In the genomic region with DNA sequence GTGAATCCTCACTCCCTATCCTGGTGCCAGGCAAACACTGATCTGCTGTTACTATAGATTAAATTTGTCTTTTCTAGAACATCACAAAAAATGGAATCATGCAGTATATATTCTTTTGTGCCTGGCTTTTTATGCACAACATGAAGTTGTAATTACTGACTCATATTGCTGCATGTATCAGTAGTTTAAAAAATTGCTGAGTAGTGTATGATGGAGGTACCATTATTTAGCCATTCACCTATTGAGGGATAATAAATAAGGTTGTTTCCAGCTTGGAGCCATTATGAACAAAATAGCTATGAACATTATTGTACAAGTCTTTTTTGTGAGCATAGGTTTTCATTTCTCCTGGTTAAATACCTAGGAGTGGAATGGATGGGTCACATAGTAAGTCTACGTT, we compare ENCODE assay signal across 9 cellular contexts.
"Had no signal": no experiment of that assay in that cellular context is flagged by ENCODE, and none has a peak within 500 bp of the region (broad histone marks: within the 10 kb centered on the region; RNA-seq: fewer than 3 reads in every experiment).

No MANE protein-coding gene starts in this region.

- H3K36me3 ChIP-seq: HAP-1 had no signal

- H3K4me3 ChIP-seq: GM23248, HAP-1 had no signal

- H2AFZ ChIP-seq: GM23248 had no signal

- H3K27ac ChIP-seq: GM23248 had no signal

- H3K9me3 Mint-ChIP-seq: HFFc6 had no signal

- DNase-seq: GM23248, GOT3, H7, HFFc6, IMR-90, KBM-7 had no signal

- H3K4me3 Mint-ChIP-seq: HFFc6 had no signal

- H3K27ac Mint-ChIP-seq: HFFc6 had no signal

- ATAC-seq: HCT116 had no signal

- H3K9ac ChIP-seq: GM23248 had no signal

- FAIRE-seq: HTR-8/SVneo had no signal

- H3K9me3 ChIP-seq: HAP-1 had no signal
